In genomic region chr10:117449636-117450035, GRCh38 we compare ENCODE assay signal across 3 cellular contexts.
TF ChIP-seq lines count a peak whose summit lies in the region.

No MANE protein-coding gene starts in this region.

TF ChIP-seq in IMR-90, 13 proteins besides CTCF, POLR2A, EP300 and RAD21:
- TF ChIP-seq MAZ (IDR thresholded peaks at IDR 0.05; ENCODE audit: borderline replicate concordance, low read depth, low read length) (no peak), SMC3 (IDR thresholded peaks at IDR 0.05; ENCODE audit: low read depth, low read length) (peak; percentile 27; the same call in 1 of the 2 replicates)

TF ChIP-seq in GM12878, 131 proteins besides CTCF, POLR2A, EP300 and RAD21:
- TF ChIP-seq EED (IDR thresholded peaks at IDR 0.05; ENCODE audit: low read depth): no peak
- TF ChIP-seq SMC3 (IDR thresholded peaks at IDR 0.05; ENCODE audit: borderline replicate concordance, low read length): peak; percentile 19; the same call in 1 of the 2 replicates
- no peak for TF ChIP-seq RELB (IDR thresholded peaks at IDR 0.05; ENCODE audit: low read depth)
- TF ChIP-seq IRF3 (IDR thresholded peaks at IDR 0.05): no peak

TF ChIP-seq in HepG2, 621 proteins besides CTCF, POLR2A, EP300 and RAD21:
- no peak for TF ChIP-seq SNAI1 (CRISPR knock-in tag; IDR thresholded peaks at IDR 0.05; ENCODE audit: borderline replicate concordance)
- TF ChIP-seq SMC3 (IDR thresholded peaks at IDR 0.05; ENCODE audit: low read length): peak; percentile 50
- no peak for TF ChIP-seq ADNP (CRISPR knock-in tag; IDR thresholded peaks at IDR 0.05)
- TF ChIP-seq SATB2 (CRISPR knock-in tag; IDR thresholded peaks at IDR 0.05): no peak
- TF ChIP-seq XRCC5 (optimal IDR thresholded peaks at IDR 0.05; ENCODE audit: low read length): peak; percentile 22
- no peak for TF ChIP-seq ZFP41 (CRISPR knock-in tag; IDR thresholded peaks at IDR 0.05; ENCODE audit: borderline replicate concordance)
- TF ChIP-seq GMEB1 (CRISPR knock-in tag; IDR thresholded peaks at IDR 0.05; ENCODE audit: borderline replicate concordance): no peak
- TF ChIP-seq ZSCAN20 (CRISPR knock-in tag; IDR thresholded peaks at IDR 0.05; ENCODE audit: borderline replicate concordance): no peak
- TF ChIP-seq ZNF143 (CRISPR knock-in tag; IDR thresholded peaks at IDR 0.05): no peak
- no peak for TF ChIP-seq THAP8 (CRISPR knock-in tag; IDR thresholded peaks at IDR 0.05; ENCODE audit: borderline replicate concordance)
- TF ChIP-seq ZSCAN22 (CRISPR knock-in tag; IDR thresholded peaks at IDR 0.05): no peak
- TF ChIP-seq JDP2 (CRISPR knock-in tag; IDR thresholded peaks at IDR 0.05; ENCODE audit: borderline replicate concordance): no peak
- no peak for TF ChIP-seq HDAC6 (IDR thresholded peaks at IDR 0.05; ENCODE audit: low read depth, low read length)
- 0 out of 4 replicates have a peak, but pooled peaks of 1 of the 2 experiments have one; percentile 39 for TF ChIP-seq HMGXB4 (CRISPR knock-in tag; IDR thresholded peaks at IDR 0.05; ENCODE audit: borderline replicate concordance in 1 of 2, low read depth in 1 of 2)
- TF ChIP-seq NR0B2 (CRISPR knock-in tag; IDR thresholded peaks at IDR 0.05): no peak
- TF ChIP-seq ZNF703 (CRISPR knock-in tag; IDR thresholded peaks at IDR 0.05; ENCODE audit: borderline replicate concordance): no peak
- peak; percentile 79 for TF ChIP-seq STAG1 (CRISPR knock-in tag; IDR thresholded peaks at IDR 0.05)
- TF ChIP-seq SRSF1 (optimal IDR thresholded peaks at IDR 0.05; ENCODE audit: low read depth, low read length): no peak
- TF ChIP-seq PCBP1 (IDR thresholded peaks at IDR 0.05; ENCODE audit: borderline replicate concordance, low read depth, low read length): no peak
- TF ChIP-seq ZNF589 (CRISPR knock-in tag; conservative IDR thresholded peaks at IDR 0.05): no peak
